In the genomic region with DNA sequence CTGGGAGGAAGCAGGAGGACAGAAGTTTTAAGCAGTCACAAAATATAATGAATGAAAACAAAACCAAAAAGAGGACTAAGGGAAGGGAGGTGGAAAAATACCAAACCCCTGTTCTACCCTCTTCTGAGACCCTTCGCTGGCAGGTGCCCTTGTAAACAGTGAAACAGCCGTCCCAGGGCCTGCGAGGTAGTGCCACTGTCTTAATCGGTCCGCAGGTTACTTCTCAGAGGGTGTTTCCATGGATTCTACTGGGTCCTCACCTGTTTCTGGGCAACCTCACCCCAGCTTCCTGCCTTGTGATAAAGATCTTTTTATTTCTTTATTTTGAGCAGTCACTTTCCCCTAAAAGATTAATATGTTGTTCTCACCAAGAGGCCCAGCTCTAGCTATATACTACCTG, we compare ENCODE assay signal across 8 cellular contexts.
A peak's percentile ranks its signal among the peaks of the same experiment; 100 is the strongest.
DNase-seq lines count a peak whose midpoint lies in the region; ATAC-seq and TF ChIP-seq lines count a peak whose summit lies in the region.

No MANE protein-coding gene starts in this region.

- dilution Hi-C loops in mammary epithelial cell (cut with HindIII; ENCODE audit: low sequenced_read_pairs): loop anchor here (5.0 kb wide), 1 partner anchor 45 kb away; no protein-coding TSS in a partner anchor

- peak overlapping the region; percentile 66 for H3K4me2 ChIP-seq in mammary epithelial cell (ENCODE audit: insufficient read depth, low read depth, low read length)

- peaks cover 7% of the 10 kb centered on the region for H3K4me1 Mint-ChIP-seq in progenitor cell of endocrine pancreas (ENCODE audit: low read depth)

- peak overlapping the region in 1 of 3 experiments; percentile 5 for H3K4me3 ChIP-seq in mammary epithelial cell (replicated peaks in 1 of 3; ENCODE audit: insufficient read depth in 1 of 3, low read depth in 2 of 3, low read length in 3 of 3)

- DNase-seq in NCI-H69 (lab: John Stamatoyannopoulos, UW) (peak; percentile 38), mammary epithelial cell (peak; percentile 58), progenitor cell of endocrine pancreas (ENCODE audit: low spot score, unreplicated experiment) (no peak), NCI-H2227 (lab: John Stamatoyannopoulos, UW; ENCODE audit: unreplicated experiment) (no peak)
- no peak for DNase-seq in stimulated activated naive CD4-positive, alpha-beta T cell treated with Interleukin-2 at 50 U/mL for 16 hours (lab: John Stamatoyannopoulos, UW)

- no peaks in the 10 kb centered on the region for H4K20me1 ChIP-seq in mammary epithelial cell (ENCODE audit: insufficient read depth, low read length)

- H2AFZ ChIP-seq in mammary epithelial cell (ENCODE audit: low read depth, low read length): peak overlapping the region; percentile 46

- H3K27me3 Mint-ChIP-seq in progenitor cell of endocrine pancreas: no peaks in the 10 kb centered on the region

- H3K27ac ChIP-seq in mammary epithelial cell (ENCODE audit: insufficient read depth, low read depth, low read length): peak overlapping the region; percentile 76

- H3K36me3 Mint-ChIP-seq in progenitor cell of endocrine pancreas (ENCODE audit: insufficient read depth): peaks cover 3% of the 10 kb centered on the region

- TF ChIP-seq CTCF in mammary epithelial cell (conservative IDR thresholded peaks at IDR 0.05 in 1 of 2, IDR thresholded peaks at IDR 0.05 in 1 of 2; ENCODE audit: extremely low read depth in 1 of 2, insufficient read depth in 1 of 2, low read depth in 1 of 2, low read length in 2 of 2): no peak
- no peak for TF ChIP-seq CTCF in progenitor cell of endocrine pancreas (IDR thresholded peaks at IDR 0.05; ENCODE audit: unreplicated experiment)

- H3K4me3 Mint-ChIP-seq in progenitor cell of endocrine pancreas (ENCODE audit: low read depth): no peak overlapping the region

- peak overlapping the region; percentile 48 for H3K9ac ChIP-seq in mammary epithelial cell (ENCODE audit: insufficient read depth, low read length)

- ATAC-seq in GM18517 (IDR thresholded peaks at IDR 0.05; ENCODE audit: unreplicated experiment) (peak; percentile 3), HG03095 (IDR thresholded peaks at IDR 0.05; ENCODE audit: unreplicated experiment) (no peak), HG02642 (IDR thresholded peaks at IDR 0.05; ENCODE audit: poor library complexity, unreplicated experiment) (no peak)

- no peaks in the 10 kb centered on the region for H3K9me3 Mint-ChIP-seq in progenitor cell of endocrine pancreas (ENCODE audit: low read depth)

- no peaks in the 10 kb centered on the region for H3K9me3 ChIP-seq in mammary epithelial cell (replicated peaks; ENCODE audit: insufficient read depth, low read length)

- CTCF ChIA-PET in mammary epithelial cell (lab: Charles Lee; ENCODE audit: low non-redundant PET): interaction anchor here (0.7 kb wide), 3 partner anchors 26 to 342 kb away, joined by 3 to 5 read pairs (median 3); no protein-coding TSS in a partner anchor

- no peaks in the 10 kb centered on the region for H3K27me3 ChIP-seq in mammary epithelial cell (ENCODE audit: insufficient read depth, low read length)

- H3K36me3 ChIP-seq in mammary epithelial cell (ENCODE audit: insufficient read depth, low read length): no peaks in the 10 kb centered on the region

- no peaks in the 10 kb centered on the region for H3K79me2 ChIP-seq in mammary epithelial cell (ENCODE audit: insufficient read depth, low read length)

- WGBS in mammary epithelial cell (ENCODE audit: low coverage, missing lambda C conversion rate): 11% methylated on average over 5 of the region's 5 CpGs

- intact Hi-C loops in mammary epithelial cell (cut with micrococcal nuclease): loop anchor here (1.0 to 10.0 kb wide), 9 partner anchors 27 to 328 kb away; partner anchors contain the start of gene SLC30A4

- H3K4me1 ChIP-seq in mammary epithelial cell (ENCODE audit: insufficient read depth, low read length): peaks cover 38% of the 10 kb centered on the region

- no TSS peak for BruUV-seq in mammary epithelial cell (replicated peaks; lab: Mats Ljungman, UMichigan)

- in situ Hi-C loops in mammary epithelial cell (cut with MboI; ENCODE audit: low sequenced_read_pairs in 2 of 2): loop anchor here (5.0 to 10.0 kb wide), 2 partner anchors 155 to 158 kb away; no protein-coding TSS in a partner anchor

- H3K27ac Mint-ChIP-seq in progenitor cell of endocrine pancreas: peak overlapping the region; percentile 64

Comparison
In these comparisons a context has a peak if more than half of its experiments do, and no peak if none do; other contexts are left out.
1. DNase-seq: peak in NCI-H69 (single experiment) and mammary epithelial cell (single experiment); none in progenitor cell of endocrine pancreas (single experiment), NCI-H2227 (single experiment) and stimulated activated naive CD4-positive, alpha-beta T cell treated with Interleukin-2 at 50 U/mL for 16 hours (single experiment).